Comparison of ENCODE assay signal across 17 cellular contexts in the genomic region with DNA sequence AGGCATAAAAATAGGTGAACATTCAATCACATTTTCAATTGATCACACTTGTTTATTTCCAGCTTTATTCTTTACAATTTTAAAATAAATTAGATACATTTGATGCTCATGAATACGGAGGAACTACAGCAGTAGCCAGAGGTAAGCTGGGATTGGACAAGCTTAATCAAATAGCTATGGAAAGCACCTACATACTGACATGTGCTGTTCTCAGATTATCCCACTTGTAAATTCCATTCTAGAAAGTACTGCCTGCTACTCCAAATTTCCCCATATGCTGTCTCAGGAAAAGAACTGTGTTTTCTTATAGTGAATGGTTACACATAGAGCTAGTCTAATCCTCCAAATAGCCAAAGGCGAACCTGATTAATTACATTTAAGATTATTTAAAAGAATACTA. TPM values are rescaled to one million over a fixed set of nuclear protein-coding genes. Genes with fewer than 3 reads are reported as not detected.
DNase-seq lines count a peak whose midpoint lies in the region; FAIRE-seq and TF ChIP-seq lines count a peak whose summit lies in the region.
"Had no signal": no experiment of that assay in that cellular context is flagged by ENCODE, and none has a peak within 500 bp of the region (broad histone marks: within the 10 kb centered on the region; RNA-seq: fewer than 3 reads in every experiment).

No MANE protein-coding gene starts in this region.

- POLR2A ChIA-PET in OCI-LY7 (lab: Charles Lee) = interaction anchor here (0.9 to 2.7 kb wide), 7 partner anchors 8 to 192 kb away, joined by 3 to 17 read pairs (median 6); no protein-coding TSS in a partner anchor
- POLR2A ChIA-PET in RWPE1 (lab: Yijun Ruan, JAX; ENCODE audit: low non-redundant PET) = no interaction called here

- H3K79me2 ChIP-seq in OCI-LY7 (ENCODE audit: insufficient read depth, low read depth, low read length) = peaks cover 100% of the 10 kb centered on the region

- no peak overlapping the region for H3K4me2 ChIP-seq in OCI-LY7 (ENCODE audit: low read length)

- BruUV-seq in OCI-LY7 (replicated peaks; lab: Mats Ljungman, UMichigan) = TSS peak; percentile 0

- H3K9me3 Mint-ChIP-seq in immature natural killer cell = no peaks in the 10 kb centered on the region

- H3K27ac ChIP-seq in OCI-LY7 (ENCODE audit: low read depth, low read length, poor library complexity, severe bottlenecking) = no peak overlapping the region
- peak overlapping the region in 3 of 4 donors; percentile 63 to 68 (median 65) for H3K27ac ChIP-seq in esophagus squamous epithelium
- peak overlapping the region in 1 of 2 donors; percentile 62 for H3K27ac ChIP-seq in mucosa of rectum (ENCODE audit: low read depth in 2 of 2, low read length in 2 of 2)
- no peak overlapping the region for H3K27ac ChIP-seq in RWPE1
- H3K27ac ChIP-seq: SJSA1 had no signal

- no peak for TF ChIP-seq POLR2A in esophagus squamous epithelium (IDR thresholded peaks at IDR 0.05)

- H3K9ac ChIP-seq in mucosa of rectum (ENCODE audit: low read depth in 1 of 2, low read length in 2 of 2) = peak overlapping the region in 1 of 2 donors; percentile 66

- peaks cover 92% of the 10 kb centered on the region for H3K4me1 ChIP-seq in OCI-LY7 (ENCODE audit: insufficient read depth, low read length, poor library complexity, severe bottlenecking)
- H3K4me1 ChIP-seq in esophagus squamous epithelium = peaks cover 5 to 80% (median 24%) of the 10 kb centered on the region in 3 donors
- peaks cover 31 to 65% of the 10 kb centered on the region in 2 donors for H3K4me1 ChIP-seq in mucosa of rectum (ENCODE audit: control insufficient read depth in 2 of 2, insufficient read depth in 2 of 2, low read length in 2 of 2)

- H4K20me1 ChIP-seq in OCI-LY7 (ENCODE audit: insufficient read depth, low read length) = peaks cover 36% of the 10 kb centered on the region

- WGBS in esophagus squamous epithelium, 2 donors = 51 to 71% methylated on average over 2 of the region's 2 CpGs

- no peak overlapping the region for H2AFZ ChIP-seq in OCI-LY7 (ENCODE audit: low read length)

- peaks cover 2 to 12% of the 10 kb centered on the region in 2 donors for H3K4me1 Mint-ChIP-seq in immature natural killer cell

- FAIRE-seq in D721Med (lab: Jason Lieb, UNC) (peak; percentile 51), urothelium cell line (lab: Jason Lieb, UNC) (no peak)

- H3K4me3 Mint-ChIP-seq in immature natural killer cell = no peak overlapping the region
- H3K4me3 Mint-ChIP-seq: B cell had no signal

- TF ChIP-seq CTCF in D721Med (IDR thresholded peaks at IDR 0.05; ENCODE audit: insufficient read depth, missing control alignments) = no peak
- TF ChIP-seq CTCF in OCI-LY7 (conservative IDR thresholded peaks at IDR 0.05; ENCODE audit: low read length) = no peak
- TF ChIP-seq CTCF in esophagus squamous epithelium (IDR thresholded peaks at IDR 0.05) = no peak
- no peak for TF ChIP-seq CTCF in GM13976 (IDR thresholded peaks at IDR 0.05; ENCODE audit: borderline replicate concordance, control extremely low read depth, extremely low read depth, insufficient read depth, missing control alignments)
- no peak for TF ChIP-seq CTCF in RWPE1 (conservative IDR thresholded peaks at IDR 0.05; ENCODE audit: low read depth)

- H3K36me3 Mint-ChIP-seq in immature natural killer cell = peaks cover 0 to 4% (median 3%) of the 10 kb centered on the region in 3 donors

- CTCF ChIA-PET in OCI-LY7 (lab: Charles Lee; ENCODE audit: unreplicated experiment) = no interaction called here
- CTCF ChIA-PET in RWPE1 (lab: Yijun Ruan, JAX) = no interaction called here

- H3K9me2 ChIP-seq in OCI-LY7 (ENCODE audit: insufficient read depth, low read length) = no peaks in the 10 kb centered on the region

- no peak for DNase-seq in D721Med (ENCODE audit: insufficient read length, low spot score)
- DNase-seq in OCI-LY7 (ENCODE audit: low spot score) = no peak
- DNase-seq in esophagus squamous epithelium (lab: John Stamatoyannopoulos, UW) = no peak
- DNase-seq in GM13976 (ENCODE audit: low spot score) = no peak
- DNase-seq in urothelium cell line (ENCODE audit: low spot score) = no peak
- no peak for DNase-seq in RWPE1 (ENCODE audit: low spot score)
- DNase-seq in immature natural killer cell = no peak
- DNase-seq: COR-L47, GF-D8, GOT3, NCI-H1105, NCI-H1694, NCI-H2081 treated with DMSO at 0.1 percent for 48 hours, NCI-H510A had no signal

- H3K4me3 ChIP-seq in OCI-LY7 (ENCODE audit: low read depth, low read length, poor library complexity, severe bottlenecking) = no peak overlapping the region
- H3K4me3 ChIP-seq in esophagus squamous epithelium = no peak overlapping the region
- peak overlapping the region; percentile 23 to 39 for H3K4me3 ChIP-seq in mucosa of rectum (ENCODE audit: low read length in 2 of 2)
- H3K4me3 ChIP-seq: SJSA1 had no signal

- H3K9me3 ChIP-seq in OCI-LY7 (ENCODE audit: low read length) = no peaks in the 10 kb centered on the region; the same call in 1 of the 2 replicates
- no peaks in the 10 kb centered on the region for H3K9me3 ChIP-seq in esophagus squamous epithelium
- no peaks in the 10 kb centered on the region for H3K9me3 ChIP-seq in mucosa of rectum (ENCODE audit: control insufficient read depth in 2 of 2, low read length in 2 of 2)
- H3K9me3 ChIP-seq: SJSA1 had no signal

- no peaks in the 10 kb centered on the region for H3K27me3 Mint-ChIP-seq in immature natural killer cell (ENCODE audit: low read depth in 3 of 3)
- H3K27me3 Mint-ChIP-seq: B cell had no signal

- no peak overlapping the region for H3K27ac Mint-ChIP-seq in immature natural killer cell
- H3K27ac Mint-ChIP-seq: B cell had no signal

- intact Hi-C loops in OCI-LY7 (cut with micrococcal nuclease; ENCODE audit: unreplicated experiment) = no loop called here
- intact Hi-C loops in esophagus squamous epithelium (cut with DNase I) = no loop called here

- in situ Hi-C loops in GM13976 (cut with MboI; ENCODE audit: low sequenced_read_pairs, unreplicated experiment) = no loop called here

- H3K27me3 ChIP-seq in esophagus squamous epithelium = no peaks in the 10 kb centered on the region
- no peaks in the 10 kb centered on the region for H3K27me3 ChIP-seq in mucosa of rectum (ENCODE audit: control insufficient read depth in 2 of 2, insufficient read depth in 2 of 2, low read length in 2 of 2)
- H3K27me3 ChIP-seq: SJSA1 had no signal

- peaks cover 98% of the 10 kb centered on the region for H3K36me3 ChIP-seq in OCI-LY7 (ENCODE audit: insufficient read depth, low read length)
- H3K36me3 ChIP-seq in esophagus squamous epithelium = no peaks in the 10 kb centered on the region
- no peaks in the 10 kb centered on the region for H3K36me3 ChIP-seq in mucosa of rectum (ENCODE audit: control insufficient read depth in 2 of 2, insufficient read depth in 2 of 2, low read length in 2 of 2)
- H3K36me3 ChIP-seq: SJSA1 had no signal

RNA-seq across cellular contexts. Expression of gene PELI1, which starts 24.2 kb away (rescaled TPM):
- 108 and 110 TPM in 2 replicates for total RNA-seq in OCI-LY7 (2014; rRNA removed; shearing (Covaris generic))
- total RNA-seq in OCI-LY7 (2022) (174 and 211 TPM in 2 replicates), esophagus squamous epithelium (10 to 100 TPM; 23.7 to 40.4 (median 34.5) TPM)
- 1 to 10 TPM; 2.7 to 4.8 (median 4.1) TPM for polyA plus RNA-seq in immature natural killer cell

Comparison
In these comparisons a context has a peak if more than half of its experiments do, and no peak if none do; other contexts are left out.
1. H3K27ac ChIP-seq: peak in esophagus squamous epithelium (3 of 4); none in OCI-LY7 (single experiment) and RWPE1 (single experiment).
2. H3K4me3 ChIP-seq: peak in mucosa of rectum (2 of 2); none in OCI-LY7 (single experiment) and esophagus squamous epithelium (0 of 4).